ENCODE assay signal across 11 cellular contexts in the genomic region with DNA sequence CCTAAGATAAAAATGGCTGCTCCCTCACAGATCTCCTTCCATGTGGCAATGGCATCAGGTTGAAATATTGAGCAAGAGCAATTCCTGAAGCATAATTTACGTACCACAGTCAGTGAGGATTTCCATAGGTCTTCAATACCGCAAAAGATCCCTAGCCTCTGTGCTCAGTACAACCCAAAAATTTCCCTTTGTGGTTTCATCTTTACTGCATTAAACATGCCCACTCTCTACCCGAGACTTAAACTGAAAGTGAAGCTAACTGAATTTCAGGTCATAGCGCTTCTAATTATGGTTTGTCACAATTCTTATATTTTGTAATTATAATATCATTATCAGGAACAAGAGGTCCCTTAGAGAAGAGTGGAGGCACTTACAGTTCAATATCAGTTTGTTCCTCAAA.
DNase-seq lines count a peak whose midpoint lies in the region; ATAC-seq lines count a peak whose summit lies in the region.
"Had no signal": no experiment of that assay in that cellular context is flagged by ENCODE, and none has a peak within 500 bp of the region (broad histone marks: within the 10 kb centered on the region; RNA-seq: fewer than 3 reads in every experiment).

No MANE protein-coding gene starts in this region.

- no peaks in the 10 kb centered on the region for H3K9me3 Mint-ChIP-seq in naive B cell
- peaks cover 3% of the 10 kb centered on the region for H3K9me3 Mint-ChIP-seq in activated T-helper 2 cell treated with anti-CD3 and anti-CD28 coated beads, Interferon-gamma antibody, Interleukin-2, Interleukin-4, amounts not matched to agents 10 μg/mL and 5 μg/mL and 100 μg/mL, durations not matched to agents 14 hours and 24 hours and 36 hours
- H3K9me3 Mint-ChIP-seq: activated naive CD8-positive, alpha-beta T cell treated with anti-CD3 and anti-CD28 coated beads, Interleukin-2, amount 10 ng/mL, durations not matched to agents 7 days and 5 days had no signal

- H3K36me3 Mint-ChIP-seq in naive B cell, result no peaks in the 10 kb centered on the region
- H3K36me3 Mint-ChIP-seq in activated T-helper 2 cell treated with anti-CD3 and anti-CD28 coated beads, Interferon-gamma antibody, Interleukin-2, Interleukin-4, amounts not matched to agents 10 μg/mL and 5 μg/mL and 100 μg/mL, durations not matched to agents 14 hours and 24 hours and 36 hours (ENCODE audit: low read depth), result no peaks in the 10 kb centered on the region
- H3K36me3 Mint-ChIP-seq: activated naive CD8-positive, alpha-beta T cell treated with anti-CD3 and anti-CD28 coated beads, Interleukin-2, amount 10 ng/mL, durations not matched to agents 7 days and 5 days had no signal

- ATAC-seq in GM19023 (IDR thresholded peaks at IDR 0.05; ENCODE audit: unreplicated experiment) (peak; percentile 71), GM21825 (IDR thresholded peaks at IDR 0.05; ENCODE audit: unreplicated experiment) (peak; percentile 71), HG03280 (IDR thresholded peaks at IDR 0.05; ENCODE audit: unreplicated experiment) (peak; percentile 57), naive B cell (ENCODE audit: low read depth in 2 of 2) (peak; percentile 51 to 55), Right ventricle myocardium superior (ENCODE audit: poor library complexity) (no peak)
- ATAC-seq: heart right ventricle, sciatic nerve had no signal

- H3K27ac Mint-ChIP-seq in naive B cell, result peak overlapping the region in 1 of 6 donors; percentile 62
- no peak overlapping the region for H3K27ac Mint-ChIP-seq in activated T-helper 2 cell treated with anti-CD3 and anti-CD28 coated beads, Interferon-gamma antibody, Interleukin-2, Interleukin-4, amounts not matched to agents 10 μg/mL and 5 μg/mL and 100 μg/mL, durations not matched to agents 14 hours and 24 hours and 36 hours
- H3K27ac Mint-ChIP-seq: activated naive CD8-positive, alpha-beta T cell treated with anti-CD3 and anti-CD28 coated beads, Interleukin-2, amount 10 ng/mL, durations not matched to agents 7 days and 5 days had no signal

- intact Hi-C loops in activated T-helper 2 cell treated with anti-CD3 and anti-CD28 coated beads, Interferon-gamma antibody, Interleukin-2, Interleukin-4, amounts not matched to agents 10 μg/mL and 5 μg/mL and 100 μg/mL, durations not matched to agents 14 hours and 24 hours and 36 hours (cut with micrococcal nuclease), result no loop called here
- intact Hi-C loops in Right ventricle myocardium superior (cut with DNase I), result no loop called here

- peaks cover 0 to 3% (median 0%) of the 10 kb centered on the region in 3 donors for H3K27me3 Mint-ChIP-seq in naive B cell
- H3K27me3 Mint-ChIP-seq in activated T-helper 2 cell treated with anti-CD3 and anti-CD28 coated beads, Interferon-gamma antibody, Interleukin-2, Interleukin-4, amounts not matched to agents 10 μg/mL and 5 μg/mL and 100 μg/mL, durations not matched to agents 14 hours and 24 hours and 36 hours (ENCODE audit: low read depth), result no peaks in the 10 kb centered on the region
- H3K27me3 Mint-ChIP-seq: activated naive CD8-positive, alpha-beta T cell treated with anti-CD3 and anti-CD28 coated beads, Interleukin-2, amount 10 ng/mL, durations not matched to agents 7 days and 5 days had no signal

- peak overlapping the region in 3 of 8 donors; percentile 32 to 57 (median 52) for H3K4me3 Mint-ChIP-seq in naive B cell
- no peak overlapping the region for H3K4me3 Mint-ChIP-seq in activated T-helper 2 cell treated with anti-CD3 and anti-CD28 coated beads, Interferon-gamma antibody, Interleukin-2, Interleukin-4, amounts not matched to agents 10 μg/mL and 5 μg/mL and 100 μg/mL, durations not matched to agents 14 hours and 24 hours and 36 hours (ENCODE audit: low read depth)
- H3K4me3 Mint-ChIP-seq: activated naive CD8-positive, alpha-beta T cell treated with anti-CD3 and anti-CD28 coated beads, Interleukin-2, amount 10 ng/mL, durations not matched to agents 7 days and 5 days had no signal

- H3K4me1 Mint-ChIP-seq in naive B cell, result peaks cover 11 to 43% (median 16%) of the 10 kb centered on the region in 3 donors
- no peaks in the 10 kb centered on the region for H3K4me1 Mint-ChIP-seq in activated T-helper 2 cell treated with anti-CD3 and anti-CD28 coated beads, Interferon-gamma antibody, Interleukin-2, Interleukin-4, amounts not matched to agents 10 μg/mL and 5 μg/mL and 100 μg/mL, durations not matched to agents 14 hours and 24 hours and 36 hours (ENCODE audit: low read depth)
- H3K4me1 Mint-ChIP-seq: activated naive CD8-positive, alpha-beta T cell treated with anti-CD3 and anti-CD28 coated beads, Interleukin-2, amount 10 ng/mL, durations not matched to agents 7 days and 5 days had no signal

- peak; percentile 5 for DNase-seq in naive B cell
- DNase-seq in activated T-helper 2 cell treated with anti-CD3 and anti-CD28 coated beads, Interferon-gamma antibody, Interleukin-2, Interleukin-4, amounts not matched to agents 10 μg/mL and 5 μg/mL and 100 μg/mL, durations not matched to agents 14 hours and 24 hours and 36 hours (ENCODE audit: low spot score), result no peak
- no peak for DNase-seq in Right ventricle myocardium superior
- DNase-seq in Ammon's horn (ENCODE audit: low spot score), result no peak
- DNase-seq: activated naive CD8-positive, alpha-beta T cell treated with anti-CD3 and anti-CD28 coated beads, Interleukin-2, amount 10 ng/mL, durations not matched to agents 7 days and 5 days; heart right ventricle; NCI-H1417 treated with DMSO at 0.1 percent for 48 hours had no signal
